ENCODE assay signal across 20 cellular contexts in genomic region chr2:205571300-205571858, GRCh38.
DNase-seq lines count a peak whose midpoint lies in the region; ATAC-seq and TF ChIP-seq lines count a peak whose summit lies in the region.
"Had no signal": no experiment of that assay in that cellular context is flagged by ENCODE, and none has a peak within 500 bp of the region (broad histone marks: within the 10 kb centered on the region; RNA-seq: fewer than 3 reads in every experiment).

No MANE protein-coding gene starts in this region.

- H3K4me1 ChIP-seq in sigmoid colon: peaks cover 0 to 34% (median 29%) of the 10 kb centered on the region in 4 donors
- H3K4me1 ChIP-seq: A549, BLaER1, HAP-1 had no signal

- no peak for TF ChIP-seq POLR2A in sigmoid colon (IDR thresholded peaks at IDR 0.05)

- no peaks in the 10 kb centered on the region for H3K9me3 ChIP-seq in sigmoid colon
- H3K9me3 ChIP-seq: A549, BLaER1, HAP-1, MG63 had no signal

- intact Hi-C loops in sigmoid colon (cut with DNase I): no loop called here

- no peak overlapping the region for H3K4me3 ChIP-seq in sigmoid colon
- H3K4me3 ChIP-seq: A549, BLaER1, GM23248, HAP-1, MG63 had no signal

- no peaks in the 10 kb centered on the region for H3K27me3 ChIP-seq in sigmoid colon
- H3K27me3 ChIP-seq: BLaER1, MG63 had no signal

- no peak for TF ChIP-seq CTCF in sigmoid colon (IDR thresholded peaks at IDR 0.05)

- ATAC-seq in GM18868 (IDR thresholded peaks at IDR 0.05; ENCODE audit: unreplicated experiment): no peak
- ATAC-seq: A549, PC-3 had no signal

- 79 to 83% methylated on average over 4 of the region's 4 CpGs for WGBS in sigmoid colon, 2 donors

- no peaks in the 10 kb centered on the region for H3K36me3 ChIP-seq in sigmoid colon
- H3K36me3 ChIP-seq: BLaER1, HAP-1, MG63 had no signal

- peak; percentile 7 to 84 (median 52) for TF ChIP-seq EP300 in sigmoid colon (IDR thresholded peaks at IDR 0.05)

- H3K27ac ChIP-seq in sigmoid colon: peak overlapping the region in 3 of 4 donors; percentile 42 to 78 (median 70)
- H3K27ac ChIP-seq: A549, BLaER1, GM23248 had no signal

- DNase-seq in NCI-H1694 (lab: John Stamatoyannopoulos, UW) (peak; percentile 12), NCI-H82 (lab: John Stamatoyannopoulos, UW) (peak; percentile 97), left kidney (ENCODE audit: low read depth, low spot score) (peak; percentile 20), sigmoid colon (no peak), GF-D8 (lab: John Stamatoyannopoulos, UW) (no peak), CD1c-positive myeloid dendritic cell (ENCODE audit: extremely low spot score) (no peak)
- DNase-seq: GDM1, GM23248, Kasumi-1, MG63, NCI-H1048, NCI-H1436, NCI-H2029 treated with DMSO at 0.1 percent for 48 hours, NCI-H2171, NCI-H774, PC-3 had no signal

Comparison
In these comparisons a context has a peak if more than half of its experiments do, and no peak if none do; other contexts are left out.
1. DNase-seq: peak in NCI-H1694 (single experiment), NCI-H82 (single experiment) and left kidney (single experiment); none in sigmoid colon (single experiment), GF-D8 (single experiment) and CD1c-positive myeloid dendritic cell (single experiment).